ENCODE assay signal across 1 cellular context in the genomic region with DNA sequence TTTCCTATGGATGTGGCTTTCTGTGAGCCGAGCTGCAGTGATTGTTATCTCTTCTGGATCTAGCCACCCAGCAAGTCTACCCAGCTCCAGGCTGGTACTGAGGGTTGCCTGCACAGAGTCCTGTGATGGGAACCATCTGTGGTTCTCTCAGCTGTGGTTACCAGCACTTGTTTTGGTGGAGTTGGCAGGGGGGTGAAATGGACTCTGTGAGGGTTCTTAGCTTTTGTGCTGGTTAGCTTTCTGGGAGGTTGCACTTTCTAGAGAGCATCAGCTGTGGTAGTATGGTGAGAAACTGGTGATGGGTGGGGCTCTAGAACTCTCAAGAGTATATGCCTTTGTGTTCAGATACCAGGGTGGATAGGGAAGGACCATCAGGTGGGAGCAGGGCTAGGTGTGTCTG.
TF ChIP-seq lines count a peak whose summit lies in the region.

No MANE protein-coding gene starts in this region.

TF ChIP-seq in GM23338, 12 proteins besides CTCF, POLR2A, EP300 and RAD21:
- TF ChIP-seq, protein P1, sequence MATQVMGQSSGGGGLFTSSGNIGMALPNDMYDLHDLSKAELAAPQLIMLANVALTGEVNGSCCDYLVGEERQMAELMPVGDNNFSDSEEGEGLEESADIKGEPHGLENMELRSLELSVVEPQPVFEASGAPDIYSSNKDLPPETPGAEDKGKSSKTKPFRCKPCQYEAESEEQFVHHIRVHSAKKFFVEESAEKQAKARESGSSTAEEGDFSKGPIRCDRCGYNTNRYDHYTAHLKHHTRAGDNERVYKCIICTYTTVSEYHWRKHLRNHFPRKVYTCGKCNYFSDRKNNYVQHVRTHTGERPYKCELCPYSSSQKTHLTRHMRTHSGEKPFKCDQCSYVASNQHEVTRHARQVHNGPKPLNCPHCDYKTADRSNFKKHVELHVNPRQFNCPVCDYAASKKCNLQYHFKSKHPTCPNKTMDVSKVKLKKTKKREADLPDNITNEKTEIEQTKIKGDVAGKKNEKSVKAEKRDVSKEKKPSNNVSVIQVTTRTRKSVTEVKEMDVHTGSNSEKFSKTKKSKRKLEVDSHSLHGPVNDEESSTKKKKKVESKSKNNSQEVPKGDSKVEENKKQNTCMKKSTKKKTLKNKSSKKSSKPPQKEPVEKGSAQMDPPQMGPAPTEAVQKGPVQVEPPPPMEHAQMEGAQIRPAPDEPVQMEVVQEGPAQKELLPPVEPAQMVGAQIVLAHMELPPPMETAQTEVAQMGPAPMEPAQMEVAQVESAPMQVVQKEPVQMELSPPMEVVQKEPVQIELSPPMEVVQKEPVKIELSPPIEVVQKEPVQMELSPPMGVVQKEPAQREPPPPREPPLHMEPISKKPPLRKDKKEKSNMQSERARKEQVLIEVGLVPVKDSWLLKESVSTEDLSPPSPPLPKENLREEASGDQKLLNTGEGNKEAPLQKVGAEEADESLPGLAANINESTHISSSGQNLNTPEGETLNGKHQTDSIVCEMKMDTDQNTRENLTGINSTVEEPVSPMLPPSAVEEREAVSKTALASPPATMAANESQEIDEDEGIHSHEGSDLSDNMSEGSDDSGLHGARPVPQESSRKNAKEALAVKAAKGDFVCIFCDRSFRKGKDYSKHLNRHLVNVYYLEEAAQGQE (IDR thresholded peaks at IDR 0.05; ENCODE audit: unreplicated experiment), result no peak
- TF ChIP-seq POLR2AphosphoS5 (IDR thresholded peaks at IDR 0.05; ENCODE audit: low read depth) (no peak), NANOG (IDR thresholded peaks at IDR 0.05; ENCODE audit: borderline replicate concordance) (no peak), JUNB (IDR thresholded peaks at IDR 0.05; ENCODE audit: unreplicated experiment) (no peak), CREB1 (CRISPR knock-in tag; IDR thresholded peaks at IDR 0.05; ENCODE audit: low read depth) (no peak), EZH2phosphoT487 (IDR thresholded peaks at IDR 0.05; ENCODE audit: unreplicated experiment) (no peak), ZNF331 (CRISPR knock-in tag; IDR thresholded peaks at IDR 0.05; ENCODE audit: low read depth) (no peak), EZH2 (IDR thresholded peaks at IDR 0.05; ENCODE audit: low read depth, unreplicated experiment) (no peak), ZNF114 (CRISPR knock-in tag; IDR thresholded peaks at IDR 0.05) (no peak)
- TF ChIP-seq, protein P2, sequence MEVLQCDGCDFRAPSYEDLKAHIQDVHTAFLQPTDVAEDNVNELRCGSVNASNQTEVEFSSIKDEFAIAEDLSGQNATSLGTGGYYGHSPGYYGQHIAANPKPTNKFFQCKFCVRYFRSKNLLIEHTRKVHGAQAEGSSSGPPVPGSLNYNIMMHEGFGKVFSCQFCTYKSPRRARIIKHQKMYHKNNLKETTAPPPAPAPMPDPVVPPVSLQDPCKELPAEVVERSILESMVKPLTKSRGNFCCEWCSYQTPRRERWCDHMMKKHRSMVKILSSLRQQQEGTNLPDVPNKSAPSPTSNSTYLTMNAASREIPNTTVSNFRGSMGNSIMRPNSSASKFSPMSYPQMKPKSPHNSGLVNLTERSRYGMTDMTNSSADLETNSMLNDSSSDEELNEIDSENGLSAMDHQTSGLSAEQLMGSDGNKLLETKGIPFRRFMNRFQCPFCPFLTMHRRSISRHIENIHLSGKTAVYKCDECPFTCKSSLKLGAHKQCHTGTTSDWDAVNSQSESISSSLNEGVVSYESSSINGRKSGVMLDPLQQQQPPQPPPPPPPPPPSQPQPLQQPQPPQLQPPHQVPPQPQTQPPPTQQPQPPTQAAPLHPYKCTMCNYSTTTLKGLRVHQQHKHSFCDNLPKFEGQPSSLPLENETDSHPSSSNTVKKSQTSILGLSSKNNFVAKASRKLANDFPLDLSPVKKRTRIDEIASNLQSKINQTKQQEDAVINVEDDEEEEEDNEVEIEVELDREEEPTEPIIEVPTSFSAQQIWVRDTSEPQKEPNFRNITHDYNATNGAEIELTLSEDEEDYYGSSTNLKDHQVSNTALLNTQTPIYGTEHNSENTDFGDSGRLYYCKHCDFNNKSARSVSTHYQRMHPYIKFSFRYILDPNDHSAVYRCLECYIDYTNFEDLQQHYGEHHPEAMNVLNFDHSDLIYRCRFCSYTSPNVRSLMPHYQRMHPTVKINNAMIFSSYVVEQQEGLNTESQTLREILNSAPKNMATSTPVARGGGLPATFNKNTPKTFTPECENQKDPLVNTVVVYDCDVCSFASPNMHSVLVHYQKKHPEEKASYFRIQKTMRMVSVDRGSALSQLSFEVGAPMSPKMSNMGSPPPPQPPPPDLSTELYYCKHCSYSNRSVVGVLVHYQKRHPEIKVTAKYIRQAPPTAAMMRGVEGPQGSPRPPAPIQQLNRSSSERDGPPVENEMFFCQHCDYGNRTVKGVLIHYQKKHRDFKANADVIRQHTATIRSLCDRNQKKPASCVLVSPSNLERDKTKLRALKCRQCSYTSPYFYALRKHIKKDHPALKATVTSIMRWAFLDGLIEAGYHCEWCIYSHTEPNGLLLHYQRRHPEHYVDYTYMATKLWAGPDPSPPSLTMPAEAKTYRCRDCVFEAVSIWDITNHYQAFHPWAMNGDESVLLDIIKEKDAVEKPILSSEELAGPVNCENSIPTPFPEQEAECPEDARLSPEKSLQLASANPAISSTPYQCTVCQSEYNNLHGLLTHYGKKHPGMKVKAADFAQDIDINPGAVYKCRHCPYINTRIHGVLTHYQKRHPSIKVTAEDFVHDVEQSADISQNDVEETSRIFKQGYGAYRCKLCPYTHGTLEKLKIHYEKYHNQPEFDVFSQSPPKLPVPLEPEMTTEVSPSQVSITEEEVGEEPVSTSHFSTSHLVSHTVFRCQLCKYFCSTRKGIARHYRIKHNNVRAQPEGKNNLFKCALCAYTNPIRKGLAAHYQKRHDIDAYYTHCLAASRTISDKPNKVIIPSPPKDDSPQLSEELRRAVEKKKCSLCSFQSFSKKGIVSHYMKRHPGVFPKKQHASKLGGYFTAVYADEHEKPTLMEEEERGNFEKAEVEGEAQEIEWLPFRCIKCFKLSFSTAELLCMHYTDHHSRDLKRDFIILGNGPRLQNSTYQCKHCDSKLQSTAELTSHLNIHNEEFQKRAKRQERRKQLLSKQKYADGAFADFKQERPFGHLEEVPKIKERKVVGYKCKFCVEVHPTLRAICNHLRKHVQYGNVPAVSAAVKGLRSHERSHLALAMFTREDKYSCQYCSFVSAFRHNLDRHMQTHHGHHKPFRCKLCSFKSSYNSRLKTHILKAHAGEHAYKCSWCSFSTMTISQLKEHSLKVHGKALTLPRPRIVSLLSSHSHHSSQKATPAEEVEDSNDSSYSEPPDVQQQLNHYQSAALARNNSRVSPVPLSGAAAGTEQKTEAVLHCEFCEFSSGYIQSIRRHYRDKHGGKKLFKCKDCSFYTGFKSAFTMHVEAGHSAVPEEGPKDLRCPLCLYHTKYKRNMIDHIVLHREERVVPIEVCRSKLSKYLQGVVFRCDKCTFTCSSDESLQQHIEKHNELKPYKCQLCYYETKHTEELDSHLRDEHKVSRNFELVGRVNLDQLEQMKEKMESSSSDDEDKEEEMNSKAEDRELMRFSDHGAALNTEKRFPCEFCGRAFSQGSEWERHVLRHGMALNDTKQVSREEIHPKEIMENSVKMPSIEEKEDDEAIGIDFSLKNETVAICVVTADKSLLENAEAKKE (CRISPR knock-in tag; IDR thresholded peaks at IDR 0.05), result no peak
